Comparison of ENCODE assay signal across 13 cellular contexts in genomic region chr11:33500865-33501479, GRCh38.
DNase-seq lines count a peak whose midpoint lies in the region; ATAC-seq and TF ChIP-seq lines count a peak whose summit lies in the region.
"Had no signal": no experiment of that assay in that cellular context is flagged by ENCODE, and none has a peak within 500 bp of the region (broad histone marks: within the 10 kb centered on the region; RNA-seq: fewer than 3 reads in every experiment).

No MANE protein-coding gene starts in this region.

- H3K9me3 Mint-ChIP-seq in stimulated activated naive CD8-positive, alpha-beta T cell treated with anti-CD3 and anti-CD28 coated beads, Interleukin-15, amount 100 ng/mL, for 72 hours = peaks cover 0 to 4% of the 10 kb centered on the region in 2 donors

- no peak for ATAC-seq in stimulated activated naive CD8-positive, alpha-beta T cell treated with anti-CD3 and anti-CD28 coated beads, Interleukin-15, Interleukin-2, amounts not matched to agents 100 U/mL and 50 U/mL, for 24 hours
- ATAC-seq in stimulated activated naive CD8-positive, alpha-beta T cell treated with anti-CD3 and anti-CD28 coated beads, Interleukin-15, amount 100 ng/mL, for 72 hours = no peak
- ATAC-seq in HG02870 (IDR thresholded peaks at IDR 0.05; ENCODE audit: unreplicated experiment) = no peak
- no peak for ATAC-seq in gastroesophageal sphincter

- H3K4me3 Mint-ChIP-seq in stimulated activated naive CD8-positive, alpha-beta T cell treated with anti-CD3 and anti-CD28 coated beads, Interleukin-15, amount 100 ng/mL, for 72 hours = no peak overlapping the region
- H3K4me3 Mint-ChIP-seq: stimulated activated naive CD8-positive, alpha-beta T cell treated with anti-CD3 and anti-CD28 coated beads, Interleukin-15, Interleukin-2, amounts not matched to agents 100 ng/mL and 50 ng/mL, for 24 hours had no signal

- H3K9me3 ChIP-seq in transverse colon (no peaks in the 10 kb centered on the region), gastroesophageal sphincter (no peaks in the 10 kb centered on the region)
- H3K9me3 ChIP-seq: BLaER1 treated with 17β-estradiol and CSF1 and Interleukin-3, amounts not matched to agents 10 nM and 100 nM; spleen had no signal

- H3K4me1 ChIP-seq in transverse colon (no peaks in the 10 kb centered on the region), gastroesophageal sphincter (no peaks in the 10 kb centered on the region)
- H3K4me1 ChIP-seq: BLaER1 treated with 17β-estradiol and CSF1 and Interleukin-3, amounts not matched to agents 10 nM and 100 nM; spleen had no signal

- H3K36me3 ChIP-seq in transverse colon (no peaks in the 10 kb centered on the region), gastroesophageal sphincter (no peaks in the 10 kb centered on the region)
- H3K36me3 ChIP-seq: BLaER1 treated with 17β-estradiol and CSF1 and Interleukin-3, amounts not matched to agents 10 nM and 100 nM; spleen had no signal

- TF ChIP-seq EP300 in transverse colon (IDR thresholded peaks at IDR 0.05; ENCODE audit: low read depth) (no peak), gastroesophageal sphincter (IDR thresholded peaks at IDR 0.05) (no peak)

- H3K4me1 Mint-ChIP-seq in stimulated activated naive CD8-positive, alpha-beta T cell treated with anti-CD3 and anti-CD28 coated beads, Interleukin-15, amount 100 ng/mL, for 72 hours = no peaks in the 10 kb centered on the region

- H3K27ac Mint-ChIP-seq in stimulated activated naive CD8-positive, alpha-beta T cell treated with anti-CD3 and anti-CD28 coated beads, Interleukin-15, amount 100 ng/mL, for 72 hours = no peak overlapping the region
- H3K27ac Mint-ChIP-seq: stimulated activated naive CD8-positive, alpha-beta T cell treated with anti-CD3 and anti-CD28 coated beads, Interleukin-15, Interleukin-2, amounts not matched to agents 100 ng/mL and 50 ng/mL, for 24 hours had no signal

- intact Hi-C loops in transverse colon (cut with DNase I; ENCODE audit: low total_unique reads) = no loop called here

- in situ Hi-C loops in transverse colon (cut with MboI; ENCODE audit: low pct_ligation_motif_present in 1 of 4, low pct_unique_long_range_greater_than_20kb in 1 of 4, low sequenced_read_pairs in 3 of 4) = no loop called here

- H3K4me3 ChIP-seq in fibroblast of pulmonary artery (replicated peaks; ENCODE audit: low read depth, low read length) (no peak overlapping the region), transverse colon (no peak overlapping the region), gastroesophageal sphincter (no peak overlapping the region)
- H3K4me3 ChIP-seq: BLaER1 treated with 17β-estradiol and CSF1 and Interleukin-3, amounts not matched to agents 10 nM and 100 nM; spleen had no signal

- H3K27ac ChIP-seq in transverse colon = no peak overlapping the region
- no peak overlapping the region for H3K27ac ChIP-seq in gastroesophageal sphincter
- H3K27ac ChIP-seq: BLaER1 treated with 17β-estradiol and CSF1 and Interleukin-3, amounts not matched to agents 10 nM and 100 nM; spleen had no signal

- H3K27me3 ChIP-seq in transverse colon (no peaks in the 10 kb centered on the region), gastroesophageal sphincter (peaks cover 27% of the 10 kb centered on the region)
- H3K27me3 ChIP-seq: BLaER1 treated with 17β-estradiol and CSF1 and Interleukin-3, amounts not matched to agents 10 nM and 100 nM had no signal

- TF ChIP-seq POLR2A in transverse colon (IDR thresholded peaks at IDR 0.05) (no peak), gastroesophageal sphincter (IDR thresholded peaks at IDR 0.05) (no peak)

- H3K27me3 Mint-ChIP-seq in stimulated activated naive CD8-positive, alpha-beta T cell treated with anti-CD3 and anti-CD28 coated beads, Interleukin-15, amount 100 ng/mL, for 72 hours = peaks cover 28% of the 10 kb centered on the region

- TF ChIP-seq CTCF in fibroblast of pulmonary artery (IDR thresholded peaks at IDR 0.05; ENCODE audit: low read length, missing control alignments) (no peak), transverse colon (IDR thresholded peaks at IDR 0.05) (no peak), gastroesophageal sphincter (IDR thresholded peaks at IDR 0.05) (no peak)

- peak; percentile 8 for DNase-seq in stimulated activated naive CD8-positive, alpha-beta T cell treated with anti-CD3 and anti-CD28 coated beads, Interleukin-15, Interleukin-2, amounts not matched to agents 100 U/mL and 50 U/mL, for 24 hours
- DNase-seq in stimulated activated naive CD8-positive, alpha-beta T cell treated with anti-CD3 and anti-CD28 coated beads, Interleukin-15, amount 100 ng/mL, for 72 hours = no peak
- peak; percentile 30 for DNase-seq in SW480 (ENCODE audit: low spot score)
- DNase-seq in fibroblast of pulmonary artery (ENCODE audit: low read depth) = peak; percentile 68
- no peak for DNase-seq in transverse colon
- DNase-seq in NCI-H128 (lab: John Stamatoyannopoulos, UW; ENCODE audit: unreplicated experiment) = no peak
- DNase-seq: activated CD4-positive, CD25-positive, alpha-beta regulatory T cell; NCI-H1105; spleen had no signal

- WGBS in transverse colon (ENCODE audit: low coverage in 1 of 2), 2 donors = 13 to 22% methylated on average over 2 of the region's 2 CpGs
- 2 to 5% methylated on average over 2 of the region's 2 CpGs for whole genome bisulfite sequencing in gastroesophageal sphincter (ENCODE audit: low coverage in 1 of 2), 2 donors

Comparison
In these comparisons a context has a peak if more than half of its experiments do, and no peak if none do; other contexts are left out.
1. DNase-seq: peak in stimulated activated naive CD8-positive, alpha-beta T cell treated with anti-CD3 and anti-CD28 coated beads, Interleukin-15, Interleukin-2, amounts not matched to agents 100 U/mL and 50 U/mL, for 24 hours (single experiment), SW480 (single experiment) and fibroblast of pulmonary artery (single experiment); none in stimulated activated naive CD8-positive, alpha-beta T cell treated with anti-CD3 and anti-CD28 coated beads, Interleukin-15, amount 100 ng/mL, for 72 hours (0 of 2), transverse colon (single experiment) and NCI-H128 (single experiment).